ENCODE assay signal across 8 cellular contexts in the genomic region with DNA sequence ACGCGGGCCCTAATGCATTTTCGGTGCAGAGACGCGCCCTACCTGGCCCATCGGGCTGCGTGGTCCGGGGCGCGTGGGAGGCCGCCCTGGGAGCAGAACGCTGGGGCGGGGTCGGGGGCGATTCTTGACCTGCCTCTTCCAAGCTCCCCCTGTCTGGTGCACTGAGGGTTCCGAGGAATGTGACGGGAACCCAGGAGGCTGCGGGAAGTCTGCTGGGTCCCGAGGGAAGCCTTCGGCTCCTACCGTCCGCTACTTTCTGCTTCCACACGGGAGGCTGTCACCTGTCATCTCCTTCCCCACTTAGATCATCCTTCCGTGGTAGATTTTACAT. TPM values are rescaled to one million over a fixed set of nuclear protein-coding genes. Genes with fewer than 3 reads are reported as not detected.
A peak's percentile ranks its signal among the peaks of the same experiment; 100 is the strongest.
DNase-seq lines count a peak whose midpoint lies in the region; ATAC-seq and TF ChIP-seq lines count a peak whose summit lies in the region.

No MANE protein-coding gene starts in this region.

- H3K4me1 Mint-ChIP-seq in chondrocyte (ENCODE audit: low read depth): peaks cover 38% of the 10 kb centered on the region

- no peak overlapping the region for H3K27ac Mint-ChIP-seq in chondrocyte (ENCODE audit: unreplicated experiment)

- no peaks in the 10 kb centered on the region for H3K27me3 Mint-ChIP-seq in chondrocyte (ENCODE audit: low read depth)

- TF ChIP-seq CTCF in chondrocyte (IDR thresholded peaks at IDR 0.05): no peak
- TF ChIP-seq CTCF in mucosa of descending colon (IDR thresholded peaks at IDR 0.05): no peak

- intact Hi-C loops in mucosa of descending colon (cut with DNase I, micrococcal nuclease): no loop called here

- peak; percentile 18 for ATAC-seq in mucosa of descending colon

- no peak for TF ChIP-seq RAD21 in Ishikawa (IDR thresholded peaks at IDR 0.05; ENCODE audit: low read depth)

- H3K4me3 Mint-ChIP-seq in chondrocyte (ENCODE audit: unreplicated experiment): peak overlapping the region; percentile 84

- peak; percentile 3 for DNase-seq in GM19238 (ENCODE audit: insufficient read length, low spot score)
- DNase-seq in chondrocyte (ENCODE audit: low spot score): no peak
- peak in 1 of 3 donors; percentile 70 for DNase-seq in mucosa of descending colon
- DNase-seq in NCI-H1092 (lab: John Stamatoyannopoulos, UW): no peak
- no peak for DNase-seq in retina
- DNase-seq in NCI-H187 treated with DMSO at 0.1 percent for 48 hours (lab: John Stamatoyannopoulos, UW): no peak
- no peak for DNase-seq in amniotic stem cell (lab: John Stamatoyannopoulos, UW)

- no peaks in the 10 kb centered on the region for H3K9me3 ChIP-seq in mucosa of descending colon

- H3K36me3 ChIP-seq in mucosa of descending colon (ENCODE audit: low read depth): peaks cover 3% of the 10 kb centered on the region

- TF ChIP-seq EP300 in Ishikawa (IDR thresholded peaks at IDR 0.05; ENCODE audit: borderline replicate concordance): no peak

- no peaks in the 10 kb centered on the region for H3K36me3 Mint-ChIP-seq in chondrocyte (ENCODE audit: low read depth)

- H3K4me3 ChIP-seq in mucosa of descending colon: peak overlapping the region; percentile 56

- H3K4me1 ChIP-seq in mucosa of descending colon (ENCODE audit: low read depth): peaks cover 31% of the 10 kb centered on the region

- no peaks in the 10 kb centered on the region for H3K9me3 Mint-ChIP-seq in chondrocyte (ENCODE audit: low read depth)

TF ChIP-seq in Ishikawa, 13 proteins besides CTCF, POLR2A, EP300 and RAD21:
- TF ChIP-seq EGR1 (IDR thresholded peaks at IDR 0.05) (0 out of 2 replicates have a peak, but pooled peaks have one; percentile 11), ZBTB7A (IDR thresholded peaks at IDR 0.05; ENCODE audit: low read depth) (no peak), CEBPB (IDR thresholded peaks at IDR 0.05) (no peak)
- TF ChIP-seq, protein P1, sequence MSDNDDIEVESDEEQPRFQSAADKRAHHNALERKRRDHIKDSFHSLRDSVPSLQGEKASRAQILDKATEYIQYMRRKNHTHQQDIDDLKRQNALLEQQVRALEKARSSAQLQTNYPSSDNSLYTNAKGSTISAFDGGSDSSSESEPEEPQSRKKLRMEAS (IDR thresholded peaks at IDR 0.05): no peak; the same call in 1 of the 2 replicates

RNA-seq across cellular contexts. Expression of a gene that starts 0.8 kb away (rescaled TPM):
- 6.9 to 8.8 TPM (median 7.5 TPM) in 3 replicates for total RNA-seq in chondrocyte
- total RNA-seq in mucosa of descending colon: 10 to 100 TPM; 11.2 to 15.0 (median 12.4) TPM

RNA-seq across cellular contexts. Expression of a gene that starts 59.9 kb away (rescaled TPM):
- total RNA-seq in chondrocyte: 24.4 to 30.8 TPM (median 27.7 TPM) in 3 replicates
- total RNA-seq in mucosa of descending colon: 10 to 100 TPM; 31.6 to 35.5 (median 32.7) TPM
